22 cellular contexts compared by ENCODE assay signal in the genomic region with DNA sequence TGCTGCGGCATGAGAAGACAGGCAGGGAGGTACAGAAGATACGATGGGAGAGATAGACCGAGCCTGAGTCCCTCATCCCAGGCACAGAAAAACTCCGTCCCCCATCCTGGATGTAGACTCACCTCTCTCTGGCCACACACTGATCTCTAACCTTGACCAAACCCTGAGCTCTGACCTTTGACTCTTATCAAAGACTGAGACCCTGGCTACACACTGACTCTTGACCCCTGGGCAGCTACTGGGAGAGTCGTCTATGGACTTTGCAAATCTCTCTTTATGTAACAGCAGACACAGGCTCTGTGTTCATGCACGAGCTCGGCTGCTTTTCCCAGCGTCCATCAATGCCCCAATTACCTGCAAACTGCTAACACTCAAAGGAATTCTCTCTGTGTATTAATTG.
"Had no signal": no experiment of that assay in that cellular context is flagged by ENCODE, and none has a peak within 500 bp of the region (broad histone marks: within the 10 kb centered on the region; RNA-seq: fewer than 3 reads in every experiment).

No MANE protein-coding gene starts in this region.

- H3K4me3 ChIP-seq: colonic mucosa, esophagus squamous epithelium, gastrocnemius medialis, heart right ventricle, left ventricle myocardium inferior, lower lobe of right lung had no signal

- H3K36me3 ChIP-seq: colonic mucosa, esophagus squamous epithelium, gastrocnemius medialis, heart right ventricle, left ventricle myocardium inferior, lower lobe of right lung had no signal

- H3K27me3 ChIP-seq: colonic mucosa had no signal

- H3K27ac Mint-ChIP-seq: dendritic cell treated with granulocyte-macrophage colony-stimulating factor and Interleukin-4, amounts not matched to agents 40 ng/mL and 50 ng/mL, for 4 days; effector memory CD8-positive, alpha-beta T cell; endodermal cell; naive thymus-derived CD4-positive, alpha-beta T cell had no signal

- H3K9me3 ChIP-seq: colonic mucosa, esophagus squamous epithelium, gastrocnemius medialis, heart right ventricle, left ventricle myocardium inferior, lower lobe of right lung had no signal

- H3K4me1 Mint-ChIP-seq: endodermal cell had no signal

- H3K27ac ChIP-seq: colonic mucosa, epithelial cell of prostate, esophagus squamous epithelium, gastrocnemius medialis, heart right ventricle, left ventricle myocardium inferior, lower lobe of right lung had no signal

- ATAC-seq: effector memory CD8-positive, alpha-beta T cell; esophagus mucosa; gastrocnemius medialis; heart right ventricle; left cardiac atrium; lower lobe of right lung; naive thymus-derived CD4-positive, alpha-beta T cell had no signal

- DNase-seq: colonic mucosa; cortex of kidney; effector CD8-positive, alpha-beta T cell; effector memory CD8-positive, alpha-beta T cell; endodermal cell; erythroblast; esophagus squamous epithelium; foreskin fibroblast; foreskin melanocyte; gastrocnemius medialis; glutamatergic neuron; heart right ventricle; hippocampal formation; left cardiac atrium; left ventricle myocardium inferior; lower lobe of right lung; mesenchymal stem cell; midbrain; naive thymus-derived CD4-positive, alpha-beta T cell had no signal

- H3K4me3 Mint-ChIP-seq: dendritic cell treated with granulocyte-macrophage colony-stimulating factor and Interleukin-4, amounts not matched to agents 40 ng/mL and 50 ng/mL, for 4 days; effector memory CD8-positive, alpha-beta T cell; endodermal cell; naive thymus-derived CD4-positive, alpha-beta T cell had no signal

- H3K9me3 Mint-ChIP-seq: dendritic cell treated with granulocyte-macrophage colony-stimulating factor and Interleukin-4, amounts not matched to agents 40 ng/mL and 50 ng/mL, for 4 days; effector memory CD8-positive, alpha-beta T cell had no signal

- H3K4me1 ChIP-seq: colonic mucosa, gastrocnemius medialis, heart right ventricle, left ventricle myocardium inferior, lower lobe of right lung had no signal

- H3K36me3 Mint-ChIP-seq: naive thymus-derived CD4-positive, alpha-beta T cell had no signal
